ENCODE assay signal across 1 cellular context in genomic region chr6:136947037-136947436, GRCh38.
TF ChIP-seq lines count a peak whose summit lies in the region.

No MANE protein-coding gene starts in this region.

TF ChIP-seq in H1, 55 proteins besides CTCF, POLR2A, EP300 and RAD21 (continued from another document):
- no peak for TF ChIP-seq CBX8 (IDR thresholded peaks at IDR 0.05; ENCODE audit: borderline replicate concordance, low read depth, low read length)
- no peak for TF ChIP-seq HDAC6 (IDR thresholded peaks at IDR 0.05; ENCODE audit: low read depth, low read length)
- no peak for TF ChIP-seq JUND (IDR thresholded peaks at IDR 0.05; ENCODE audit: low read length)
- no peak for TF ChIP-seq HDAC2 (IDR thresholded peaks at IDR 0.05; ENCODE audit: borderline replicate concordance in 1 of 2, low read depth in 2 of 2, low read length in 2 of 2)
- TF ChIP-seq TAF1 (IDR thresholded peaks at IDR 0.05; ENCODE audit: low read depth, low read length): no peak
- no peak for TF ChIP-seq TAF7 (optimal IDR thresholded peaks at IDR 0.05; ENCODE audit: borderline replicate concordance, low read depth, low read length)
- no peak for TF ChIP-seq CEBPB (IDR thresholded peaks at IDR 0.05; ENCODE audit: low read depth, low read length)
- TF ChIP-seq TBP (IDR thresholded peaks at IDR 0.05; ENCODE audit: low read depth, low read length): no peak
- TF ChIP-seq SRF (IDR thresholded peaks at IDR 0.05; ENCODE audit: low read depth, low read length): no peak
- no peak for TF ChIP-seq BACH1 (IDR thresholded peaks at IDR 0.05; ENCODE audit: low read length)
- TF ChIP-seq, protein P1, sequence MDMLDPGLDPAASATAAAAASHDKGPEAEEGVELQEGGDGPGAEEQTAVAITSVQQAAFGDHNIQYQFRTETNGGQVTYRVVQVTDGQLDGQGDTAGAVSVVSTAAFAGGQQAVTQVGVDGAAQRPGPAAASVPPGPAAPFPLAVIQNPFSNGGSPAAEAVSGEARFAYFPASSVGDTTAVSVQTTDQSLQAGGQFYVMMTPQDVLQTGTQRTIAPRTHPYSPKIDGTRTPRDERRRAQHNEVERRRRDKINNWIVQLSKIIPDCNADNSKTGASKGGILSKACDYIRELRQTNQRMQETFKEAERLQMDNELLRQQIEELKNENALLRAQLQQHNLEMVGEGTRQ (IDR thresholded peaks at IDR 0.05; ENCODE audit: low read length): no peak
- no peak for TF ChIP-seq CREB1 (IDR thresholded peaks at IDR 0.05)
- no peak for TF ChIP-seq CBX5 (IDR thresholded peaks at IDR 0.05; ENCODE audit: low read depth, low read length)
- TF ChIP-seq, protein P2, sequence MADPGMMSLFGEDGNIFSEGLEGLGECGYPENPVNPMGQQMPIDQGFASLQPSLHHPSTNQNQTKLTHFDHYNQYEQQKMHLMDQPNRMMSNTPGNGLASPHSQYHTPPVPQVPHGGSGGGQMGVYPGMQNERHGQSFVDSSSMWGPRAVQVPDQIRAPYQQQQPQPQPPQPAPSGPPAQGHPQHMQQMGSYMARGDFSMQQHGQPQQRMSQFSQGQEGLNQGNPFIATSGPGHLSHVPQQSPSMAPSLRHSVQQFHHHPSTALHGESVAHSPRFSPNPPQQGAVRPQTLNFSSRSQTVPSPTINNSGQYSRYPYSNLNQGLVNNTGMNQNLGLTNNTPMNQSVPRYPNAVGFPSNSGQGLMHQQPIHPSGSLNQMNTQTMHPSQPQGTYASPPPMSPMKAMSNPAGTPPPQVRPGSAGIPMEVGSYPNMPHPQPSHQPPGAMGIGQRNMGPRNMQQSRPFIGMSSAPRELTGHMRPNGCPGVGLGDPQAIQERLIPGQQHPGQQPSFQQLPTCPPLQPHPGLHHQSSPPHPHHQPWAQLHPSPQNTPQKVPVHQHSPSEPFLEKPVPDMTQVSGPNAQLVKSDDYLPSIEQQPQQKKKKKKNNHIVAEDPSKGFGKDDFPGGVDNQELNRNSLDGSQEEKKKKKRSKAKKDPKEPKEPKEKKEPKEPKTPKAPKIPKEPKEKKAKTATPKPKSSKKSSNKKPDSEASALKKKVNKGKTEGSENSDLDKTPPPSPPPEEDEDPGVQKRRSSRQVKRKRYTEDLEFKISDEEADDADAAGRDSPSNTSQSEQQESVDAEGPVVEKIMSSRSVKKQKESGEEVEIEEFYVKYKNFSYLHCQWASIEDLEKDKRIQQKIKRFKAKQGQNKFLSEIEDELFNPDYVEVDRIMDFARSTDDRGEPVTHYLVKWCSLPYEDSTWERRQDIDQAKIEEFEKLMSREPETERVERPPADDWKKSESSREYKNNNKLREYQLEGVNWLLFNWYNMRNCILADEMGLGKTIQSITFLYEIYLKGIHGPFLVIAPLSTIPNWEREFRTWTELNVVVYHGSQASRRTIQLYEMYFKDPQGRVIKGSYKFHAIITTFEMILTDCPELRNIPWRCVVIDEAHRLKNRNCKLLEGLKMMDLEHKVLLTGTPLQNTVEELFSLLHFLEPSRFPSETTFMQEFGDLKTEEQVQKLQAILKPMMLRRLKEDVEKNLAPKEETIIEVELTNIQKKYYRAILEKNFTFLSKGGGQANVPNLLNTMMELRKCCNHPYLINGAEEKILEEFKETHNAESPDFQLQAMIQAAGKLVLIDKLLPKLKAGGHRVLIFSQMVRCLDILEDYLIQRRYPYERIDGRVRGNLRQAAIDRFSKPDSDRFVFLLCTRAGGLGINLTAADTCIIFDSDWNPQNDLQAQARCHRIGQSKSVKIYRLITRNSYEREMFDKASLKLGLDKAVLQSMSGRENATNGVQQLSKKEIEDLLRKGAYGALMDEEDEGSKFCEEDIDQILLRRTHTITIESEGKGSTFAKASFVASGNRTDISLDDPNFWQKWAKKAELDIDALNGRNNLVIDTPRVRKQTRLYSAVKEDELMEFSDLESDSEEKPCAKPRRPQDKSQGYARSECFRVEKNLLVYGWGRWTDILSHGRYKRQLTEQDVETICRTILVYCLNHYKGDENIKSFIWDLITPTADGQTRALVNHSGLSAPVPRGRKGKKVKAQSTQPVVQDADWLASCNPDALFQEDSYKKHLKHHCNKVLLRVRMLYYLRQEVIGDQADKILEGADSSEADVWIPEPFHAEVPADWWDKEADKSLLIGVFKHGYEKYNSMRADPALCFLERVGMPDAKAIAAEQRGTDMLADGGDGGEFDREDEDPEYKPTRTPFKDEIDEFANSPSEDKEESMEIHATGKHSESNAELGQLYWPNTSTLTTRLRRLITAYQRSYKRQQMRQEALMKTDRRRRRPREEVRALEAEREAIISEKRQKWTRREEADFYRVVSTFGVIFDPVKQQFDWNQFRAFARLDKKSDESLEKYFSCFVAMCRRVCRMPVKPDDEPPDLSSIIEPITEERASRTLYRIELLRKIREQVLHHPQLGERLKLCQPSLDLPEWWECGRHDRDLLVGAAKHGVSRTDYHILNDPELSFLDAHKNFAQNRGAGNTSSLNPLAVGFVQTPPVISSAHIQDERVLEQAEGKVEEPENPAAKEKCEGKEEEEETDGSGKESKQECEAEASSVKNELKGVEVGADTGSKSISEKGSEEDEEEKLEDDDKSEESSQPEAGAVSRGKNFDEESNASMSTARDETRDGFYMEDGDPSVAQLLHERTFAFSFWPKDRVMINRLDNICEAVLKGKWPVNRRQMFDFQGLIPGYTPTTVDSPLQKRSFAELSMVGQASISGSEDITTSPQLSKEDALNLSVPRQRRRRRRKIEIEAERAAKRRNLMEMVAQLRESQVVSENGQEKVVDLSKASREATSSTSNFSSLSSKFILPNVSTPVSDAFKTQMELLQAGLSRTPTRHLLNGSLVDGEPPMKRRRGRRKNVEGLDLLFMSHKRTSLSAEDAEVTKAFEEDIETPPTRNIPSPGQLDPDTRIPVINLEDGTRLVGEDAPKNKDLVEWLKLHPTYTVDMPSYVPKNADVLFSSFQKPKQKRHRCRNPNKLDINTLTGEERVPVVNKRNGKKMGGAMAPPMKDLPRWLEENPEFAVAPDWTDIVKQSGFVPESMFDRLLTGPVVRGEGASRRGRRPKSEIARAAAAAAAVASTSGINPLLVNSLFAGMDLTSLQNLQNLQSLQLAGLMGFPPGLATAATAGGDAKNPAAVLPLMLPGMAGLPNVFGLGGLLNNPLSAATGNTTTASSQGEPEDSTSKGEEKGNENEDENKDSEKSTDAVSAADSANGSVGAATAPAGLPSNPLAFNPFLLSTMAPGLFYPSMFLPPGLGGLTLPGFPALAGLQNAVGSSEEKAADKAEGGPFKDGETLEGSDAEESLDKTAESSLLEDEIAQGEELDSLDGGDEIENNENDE (IDR thresholded peaks at IDR 0.05; ENCODE audit: insufficient replicate concordance, low read length): no peak
- no peak for TF ChIP-seq CHD1 (IDR thresholded peaks at IDR 0.05; ENCODE audit: low read depth, low read length)
- TF ChIP-seq GABPA (IDR thresholded peaks at IDR 0.05; ENCODE audit: borderline replicate concordance, insufficient read depth, low read length): no peak
TF ChIP-seq in H1: peak in this region for 0.
